32 cellular contexts compared by ENCODE assay signal in genomic region chr20:46548688-46549087, GRCh38. TPM values are rescaled to one million over a fixed set of nuclear protein-coding genes. Genes with fewer than 3 reads are reported as not detected.
"Had no signal": no experiment of that assay in that cellular context is flagged by ENCODE, and none has a peak within 500 bp of the region (broad histone marks: within the 10 kb centered on the region; RNA-seq: fewer than 3 reads in every experiment).

No MANE protein-coding gene starts in this region.

- H3K9me3 ChIP-seq: esophagus squamous epithelium, gastrocnemius medialis, heart right ventricle, left lung, lower lobe of right lung, mucosa of descending colon had no signal

- H3K36me3 ChIP-seq: esophagus squamous epithelium, gastrocnemius medialis, heart right ventricle, left lung, lower lobe of right lung had no signal

- DNase-seq: dermis blood vessel endothelial cell; dorsolateral prefrontal cortex; effector CD4-positive, alpha-beta T cell; effector memory CD4-positive, alpha-beta T cell; esophagus squamous epithelium; foreskin fibroblast; foreskin melanocyte; gastrocnemius medialis; glutamatergic neuron; head of caudate nucleus; heart right ventricle; hippocampal formation; left cardiac atrium; left lung; left ventricle myocardium superior; lower lobe of right lung; mesenchymal stem cell; mucosa of descending colon; naive B cell had no signal

- ATAC-seq: gastrocnemius medialis, heart right ventricle, left cardiac atrium, left lung, left ventricle myocardium superior, lower lobe of right lung, mucosa of descending colon had no signal

- H3K4me1 ChIP-seq: esophagus squamous epithelium, gastrocnemius medialis, lower lobe of right lung had no signal

- H3K27ac ChIP-seq: coronary artery, dorsolateral prefrontal cortex, esophagus squamous epithelium, gastrocnemius medialis, heart right ventricle, left lung, lower lobe of right lung had no signal

- H3K27me3 ChIP-seq: gastrocnemius medialis had no signal

- H3K4me3 ChIP-seq: coronary artery, dorsolateral prefrontal cortex, esophagus squamous epithelium, gastrocnemius medialis, heart right ventricle, left lung, lower lobe of right lung, mucosa of descending colon had no signal

- FAIRE-seq: endothelial cell of umbilical vein, islet of Langerhans, keratinocyte had no signal

RNA-seq across cellular contexts. Expression of gene OCSTAMP, which starts 1.8 kb away (rescaled TPM):
- total RNA-seq: dermis blood vessel endothelial cell, endothelial cell of umbilical vein, epithelial cell of proximal tubule, esophagus squamous epithelium, gastrocnemius medialis, glomerular endothelial cell, heart right ventricle, kidney epithelial cell, left cardiac atrium, left lung, left ventricle myocardium superior, lower leg skin, lower lobe of right lung, lung microvascular endothelial cell, mesenteric fat pad, mesothelial cell of epicardium, mucosa of descending colon, myocyte had no signal
- polyA plus RNA-seq: endothelial cell of umbilical vein, esophagus, heart right ventricle, keratinocyte had no signal

RNA-seq across cellular contexts. Expression of gene ZNF334, which starts 35.3 kb away (rescaled TPM):
- total RNA-seq: myocyte had no signal
